ENCODE assay signal across 2 cellular contexts in the genomic region with DNA sequence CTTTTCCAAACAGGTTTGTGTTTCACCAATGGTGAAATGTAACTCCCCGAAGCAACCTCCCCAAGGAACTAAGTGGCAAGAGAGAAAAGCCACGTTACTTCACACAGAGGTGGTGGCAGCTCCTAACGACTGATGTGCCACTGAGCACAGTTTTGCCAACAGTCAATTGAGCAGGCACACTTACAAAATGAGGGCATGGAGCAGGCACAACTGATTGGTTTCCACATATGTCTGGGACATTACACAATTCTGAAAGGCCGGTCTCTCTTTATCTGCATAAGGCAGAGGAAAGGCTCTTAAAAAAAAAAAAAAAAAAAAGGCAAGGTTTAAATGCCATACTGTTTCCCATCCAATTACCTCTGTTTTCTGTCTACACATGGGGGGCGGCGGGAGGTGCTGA.
TF ChIP-seq lines count a peak whose summit lies in the region.

No MANE protein-coding gene starts in this region.

TF ChIP-seq in liver, 16 proteins besides CTCF, POLR2A, EP300 and RAD21 (continued from another document):
- TF ChIP-seq, protein P1, sequence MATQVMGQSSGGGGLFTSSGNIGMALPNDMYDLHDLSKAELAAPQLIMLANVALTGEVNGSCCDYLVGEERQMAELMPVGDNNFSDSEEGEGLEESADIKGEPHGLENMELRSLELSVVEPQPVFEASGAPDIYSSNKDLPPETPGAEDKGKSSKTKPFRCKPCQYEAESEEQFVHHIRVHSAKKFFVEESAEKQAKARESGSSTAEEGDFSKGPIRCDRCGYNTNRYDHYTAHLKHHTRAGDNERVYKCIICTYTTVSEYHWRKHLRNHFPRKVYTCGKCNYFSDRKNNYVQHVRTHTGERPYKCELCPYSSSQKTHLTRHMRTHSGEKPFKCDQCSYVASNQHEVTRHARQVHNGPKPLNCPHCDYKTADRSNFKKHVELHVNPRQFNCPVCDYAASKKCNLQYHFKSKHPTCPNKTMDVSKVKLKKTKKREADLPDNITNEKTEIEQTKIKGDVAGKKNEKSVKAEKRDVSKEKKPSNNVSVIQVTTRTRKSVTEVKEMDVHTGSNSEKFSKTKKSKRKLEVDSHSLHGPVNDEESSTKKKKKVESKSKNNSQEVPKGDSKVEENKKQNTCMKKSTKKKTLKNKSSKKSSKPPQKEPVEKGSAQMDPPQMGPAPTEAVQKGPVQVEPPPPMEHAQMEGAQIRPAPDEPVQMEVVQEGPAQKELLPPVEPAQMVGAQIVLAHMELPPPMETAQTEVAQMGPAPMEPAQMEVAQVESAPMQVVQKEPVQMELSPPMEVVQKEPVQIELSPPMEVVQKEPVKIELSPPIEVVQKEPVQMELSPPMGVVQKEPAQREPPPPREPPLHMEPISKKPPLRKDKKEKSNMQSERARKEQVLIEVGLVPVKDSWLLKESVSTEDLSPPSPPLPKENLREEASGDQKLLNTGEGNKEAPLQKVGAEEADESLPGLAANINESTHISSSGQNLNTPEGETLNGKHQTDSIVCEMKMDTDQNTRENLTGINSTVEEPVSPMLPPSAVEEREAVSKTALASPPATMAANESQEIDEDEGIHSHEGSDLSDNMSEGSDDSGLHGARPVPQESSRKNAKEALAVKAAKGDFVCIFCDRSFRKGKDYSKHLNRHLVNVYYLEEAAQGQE (IDR thresholded peaks at IDR 0.05), result peak; percentile 72
- TF ChIP-seq NR2F2 (IDR thresholded peaks at IDR 0.05) (no peak), FOXA2 (IDR thresholded peaks at IDR 0.05) (peak; percentile 35), YY1 (IDR thresholded peaks at IDR 0.05) (peak; percentile 86), RXRA (IDR thresholded peaks at IDR 0.05) (peak; percentile 56 to 81), HNF4G (IDR thresholded peaks at IDR 0.05) (no peak), JUND (IDR thresholded peaks at IDR 0.05) (peak in 1 of 2 donors; percentile 39)
- TF ChIP-seq, protein P2, sequence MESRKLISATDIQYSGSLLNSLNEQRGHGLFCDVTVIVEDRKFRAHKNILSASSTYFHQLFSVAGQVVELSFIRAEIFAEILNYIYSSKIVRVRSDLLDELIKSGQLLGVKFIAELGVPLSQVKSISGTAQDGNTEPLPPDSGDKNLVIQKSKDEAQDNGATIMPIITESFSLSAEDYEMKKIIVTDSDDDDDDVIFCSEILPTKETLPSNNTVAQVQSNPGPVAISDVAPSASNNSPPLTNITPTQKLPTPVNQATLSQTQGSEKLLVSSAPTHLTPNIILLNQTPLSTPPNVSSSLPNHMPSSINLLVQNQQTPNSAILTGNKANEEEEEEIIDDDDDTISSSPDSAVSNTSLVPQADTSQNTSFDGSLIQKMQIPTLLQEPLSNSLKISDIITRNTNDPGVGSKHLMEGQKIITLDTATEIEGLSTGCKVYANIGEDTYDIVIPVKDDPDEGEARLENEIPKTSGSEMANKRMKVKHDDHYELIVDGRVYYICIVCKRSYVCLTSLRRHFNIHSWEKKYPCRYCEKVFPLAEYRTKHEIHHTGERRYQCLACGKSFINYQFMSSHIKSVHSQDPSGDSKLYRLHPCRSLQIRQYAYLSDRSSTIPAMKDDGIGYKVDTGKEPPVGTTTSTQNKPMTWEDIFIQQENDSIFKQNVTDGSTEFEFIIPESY (IDR thresholded peaks at IDR 0.05), result peak; percentile 11

TF ChIP-seq in HepG2, 621 proteins besides CTCF, POLR2A, EP300 and RAD21 (continued from another document):
- TF ChIP-seq, protein P3, sequence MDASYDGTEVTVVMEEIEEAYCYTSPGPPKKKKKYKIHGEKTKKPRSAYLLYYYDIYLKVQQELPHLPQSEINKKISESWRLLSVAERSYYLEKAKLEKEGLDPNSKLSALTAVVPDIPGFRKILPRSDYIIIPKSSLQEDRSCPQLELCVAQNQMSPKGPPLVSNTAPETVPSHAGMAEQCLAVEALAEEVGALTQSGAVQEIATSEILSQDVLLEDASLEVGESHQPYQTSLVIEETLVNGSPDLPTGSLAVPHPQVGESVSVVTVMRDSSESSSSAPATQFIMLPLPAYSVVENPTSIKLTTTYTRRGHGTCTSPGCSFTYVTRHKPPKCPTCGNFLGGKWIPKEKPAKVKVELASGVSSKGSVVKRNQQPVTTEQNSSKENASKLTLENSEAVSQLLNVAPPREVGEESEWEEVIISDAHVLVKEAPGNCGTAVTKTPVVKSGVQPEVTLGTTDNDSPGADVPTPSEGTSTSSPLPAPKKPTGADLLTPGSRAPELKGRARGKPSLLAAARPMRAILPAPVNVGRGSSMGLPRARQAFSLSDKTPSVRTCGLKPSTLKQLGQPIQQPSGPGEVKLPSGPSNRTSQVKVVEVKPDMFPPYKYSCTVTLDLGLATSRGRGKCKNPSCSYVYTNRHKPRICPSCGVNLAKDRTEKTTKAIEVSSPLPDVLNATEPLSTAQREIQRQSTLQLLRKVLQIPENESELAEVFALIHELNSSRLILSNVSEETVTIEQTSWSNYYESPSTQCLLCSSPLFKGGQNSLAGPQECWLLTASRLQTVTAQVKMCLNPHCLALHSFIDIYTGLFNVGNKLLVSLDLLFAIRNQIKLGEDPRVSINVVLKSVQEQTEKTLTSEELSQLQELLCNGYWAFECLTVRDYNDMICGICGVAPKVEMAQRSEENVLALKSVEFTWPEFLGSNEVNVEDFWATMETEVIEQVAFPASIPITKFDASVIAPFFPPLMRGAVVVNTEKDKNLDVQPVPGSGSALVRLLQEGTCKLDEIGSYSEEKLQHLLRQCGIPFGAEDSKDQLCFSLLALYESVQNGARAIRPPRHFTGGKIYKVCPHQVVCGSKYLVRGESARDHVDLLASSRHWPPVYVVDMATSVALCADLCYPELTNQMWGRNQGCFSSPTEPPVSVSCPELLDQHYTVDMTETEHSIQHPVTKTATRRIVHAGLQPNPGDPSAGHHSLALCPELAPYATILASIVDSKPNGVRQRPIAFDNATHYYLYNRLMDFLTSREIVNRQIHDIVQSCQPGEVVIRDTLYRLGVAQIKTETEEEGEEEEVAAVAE (CRISPR knock-in tag; IDR thresholded peaks at IDR 0.05; ENCODE audit: borderline replicate concordance), result no peak
- TF ChIP-seq ZNF7 (CRISPR knock-in tag; IDR thresholded peaks at IDR 0.05) (no peak), RXRA (CRISPR knock-in tag; IDR thresholded peaks at IDR 0.05) (no peak), TCF7 (IDR thresholded peaks at IDR 0.05; ENCODE audit: low read depth) (no peak), CBFB (CRISPR knock-in tag; IDR thresholded peaks at IDR 0.05) (no peak), ZNF879 (CRISPR knock-in tag; IDR thresholded peaks at IDR 0.05) (no peak), ZMYM4 (CRISPR knock-in tag; IDR thresholded peaks at IDR 0.05) (no peak), ZBTB42 (CRISPR knock-in tag; IDR thresholded peaks at IDR 0.05) (no peak), ZNF33B (CRISPR knock-in tag; IDR thresholded peaks at IDR 0.05) (no peak), MLLT10 (CRISPR knock-in tag; IDR thresholded peaks at IDR 0.05) (no peak), RCOR2 (CRISPR knock-in tag; IDR thresholded peaks at IDR 0.05) (no peak), HNRNPH1 (optimal IDR thresholded peaks at IDR 0.05; ENCODE audit: low read depth, low read length) (no peak), ZSCAN30 (CRISPR knock-in tag; IDR thresholded peaks at IDR 0.05) (no peak)
- TF ChIP-seq, protein P4, sequence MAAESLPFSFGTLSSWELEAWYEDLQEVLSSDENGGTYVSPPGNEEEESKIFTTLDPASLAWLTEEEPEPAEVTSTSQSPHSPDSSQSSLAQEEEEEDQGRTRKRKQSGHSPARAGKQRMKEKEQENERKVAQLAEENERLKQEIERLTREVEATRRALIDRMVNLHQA (CRISPR knock-in tag; IDR thresholded peaks at IDR 0.05), result no peak
- TF ChIP-seq, protein P5, sequence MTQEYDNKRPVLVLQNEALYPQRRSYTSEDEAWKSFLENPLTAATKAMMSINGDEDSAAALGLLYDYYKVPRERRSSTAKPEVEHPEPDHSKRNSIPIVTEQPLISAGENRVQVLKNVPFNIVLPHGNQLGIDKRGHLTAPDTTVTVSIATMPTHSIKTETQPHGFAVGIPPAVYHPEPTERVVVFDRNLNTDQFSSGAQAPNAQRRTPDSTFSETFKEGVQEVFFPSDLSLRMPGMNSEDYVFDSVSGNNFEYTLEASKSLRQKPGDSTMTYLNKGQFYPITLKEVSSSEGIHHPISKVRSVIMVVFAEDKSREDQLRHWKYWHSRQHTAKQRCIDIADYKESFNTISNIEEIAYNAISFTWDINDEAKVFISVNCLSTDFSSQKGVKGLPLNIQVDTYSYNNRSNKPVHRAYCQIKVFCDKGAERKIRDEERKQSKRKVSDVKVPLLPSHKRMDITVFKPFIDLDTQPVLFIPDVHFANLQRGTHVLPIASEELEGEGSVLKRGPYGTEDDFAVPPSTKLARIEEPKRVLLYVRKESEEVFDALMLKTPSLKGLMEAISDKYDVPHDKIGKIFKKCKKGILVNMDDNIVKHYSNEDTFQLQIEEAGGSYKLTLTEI (CRISPR knock-in tag; conservative IDR thresholded peaks at IDR 0.05), result no peak
